Comparison of ENCODE assay signal across 10 cellular contexts in genomic region chr19:55635856-55636440, GRCh38. TPM values are rescaled to one million over a fixed set of nuclear protein-coding genes. Genes with fewer than 3 reads are reported as not detected.
DNase-seq lines count a peak whose midpoint lies in the region; ATAC-seq and TF ChIP-seq lines count a peak whose summit lies in the region.
"Had no signal": no experiment of that assay in that cellular context is flagged by ENCODE, and none has a peak within 500 bp of the region (broad histone marks: within the 10 kb centered on the region; RNA-seq: fewer than 3 reads in every experiment).

No MANE protein-coding gene starts in this region.

- peaks cover 28% of the 10 kb centered on the region for H3K36me3 Mint-ChIP-seq in CD8-positive, alpha-beta T cell

- TF ChIP-seq EP300 in ovary (IDR thresholded peaks at IDR 0.05): no peak

- TF ChIP-seq POLR2A in Peyer's patch (IDR thresholded peaks at IDR 0.05) (no peak), ovary (IDR thresholded peaks at IDR 0.05) (no peak)

- DNase-seq in CD8-positive, alpha-beta T cell: peak in 1 of 7 experiments; percentile 4
- DNase-seq in Peyer's patch (no peak), ovary (peak in 1 of 5 donors; percentile 42), pons (ENCODE audit: low spot score) (no peak), NCI-H1930 (lab: John Stamatoyannopoulos, UW) (no peak)
- DNase-seq: kidney glomerular epithelial cell; NK-92 treated with Interleukin-12 subunit alpha and Interleukin-12 subunit beta, amount 100 ng/mL, for 24 hours had no signal

- H3K9me3 Mint-ChIP-seq in CD8-positive, alpha-beta T cell: no peaks in the 10 kb centered on the region

- peaks cover 41% of the 10 kb centered on the region for H3K4me1 ChIP-seq in CD8-positive, alpha-beta T cell (ENCODE audit: insufficient read depth, low read length)
- peaks cover 6 to 44% (median 13%) of the 10 kb centered on the region in 4 donors for H3K4me1 ChIP-seq in Peyer's patch
- H3K4me1 ChIP-seq in esophagus (ENCODE audit: control insufficient read depth in 2 of 2, insufficient read depth in 2 of 2, low read length in 1 of 2): peaks cover 4 to 17% of the 10 kb centered on the region in 2 donors
- H3K4me1 ChIP-seq in ovary (ENCODE audit: insufficient read depth): peaks cover 13% of the 10 kb centered on the region

- H3K4me1 Mint-ChIP-seq in CD8-positive, alpha-beta T cell (ENCODE audit: low read depth): peaks cover 61% of the 10 kb centered on the region

- H3K4me3 ChIP-seq in CD8-positive, alpha-beta T cell (ENCODE audit: low read depth, low read length): peak overlapping the region; percentile 80
- H3K4me3 ChIP-seq in Peyer's patch (peak overlapping the region; percentile 64 to 98 (median 89)), esophagus (ENCODE audit: low read depth in 1 of 2, low read length in 2 of 2) (peak overlapping the region in 1 of 2 donors; percentile 90), ovary (peak overlapping the region; percentile 63)

- no peaks in the 10 kb centered on the region for H3K27me3 ChIP-seq in CD8-positive, alpha-beta T cell (ENCODE audit: insufficient read depth, low read length)
- H3K27me3 ChIP-seq in Peyer's patch (no peaks in the 10 kb centered on the region), esophagus (ENCODE audit: control insufficient read depth in 1 of 2, insufficient read depth in 2 of 2, low read length in 2 of 2) (no peaks in the 10 kb centered on the region), ovary (no peaks in the 10 kb centered on the region)

- H3K27ac Mint-ChIP-seq in CD8-positive, alpha-beta T cell: peak overlapping the region; percentile 99

- no peaks in the 10 kb centered on the region for H3K27me3 Mint-ChIP-seq in CD8-positive, alpha-beta T cell (ENCODE audit: low read depth)

- TF ChIP-seq CTCF in CD8-positive, alpha-beta T cell (IDR thresholded peaks at IDR 0.05): no peak
- no peak for TF ChIP-seq CTCF in Peyer's patch (IDR thresholded peaks at IDR 0.05)
- TF ChIP-seq CTCF in ovary (IDR thresholded peaks at IDR 0.05): no peak

- no peak for ATAC-seq in CD8-positive, alpha-beta T cell
- no peak for ATAC-seq in HG03139 (IDR thresholded peaks at IDR 0.05; ENCODE audit: unreplicated experiment)
- ATAC-seq in GM21381 (IDR thresholded peaks at IDR 0.05; ENCODE audit: unreplicated experiment): no peak

- intact Hi-C loops in CD8-positive, alpha-beta T cell (cut with DNase I, micrococcal nuclease): loop anchor here (1.0 to 10.0 kb wide), 7 partner anchors 7 to 381 kb away; partner anchors contain the start of genes FIZ1 (in 2 of the 2), ZNF579 (in 2 of the 2), EPN1 (in 1 of the 2) and PPP6R1 (in 1 of the 2)
- intact Hi-C loops in ovary (cut with DNase I): loop anchor here in 1 of 4 donors (10.0 kb wide), 1 partner anchor 521 kb away; the partner anchor contains the start of gene PPP1R12C

- H3K36me3 ChIP-seq in CD8-positive, alpha-beta T cell (ENCODE audit: insufficient read depth, low read length): no peaks in the 10 kb centered on the region
- H3K36me3 ChIP-seq in Peyer's patch (peaks cover 0 to 6% (median 0%) of the 10 kb centered on the region in 3 donors), esophagus (ENCODE audit: control insufficient read depth in 2 of 2, insufficient read depth in 2 of 2, low read length in 1 of 2) (no peaks in the 10 kb centered on the region), ovary (no peaks in the 10 kb centered on the region)

- POLR2A ChIA-PET in CD8-positive, alpha-beta T cell (lab: Charles Lee): interaction anchor here (0.8 to 1.7 kb wide), 7 partner anchors 9 to 132 kb away, joined by 3 to 9 read pairs (median 6); partner anchors contain the start of genes CCDC106, FIZ1, U2AF2 and ZNF524

- peak overlapping the region; percentile 99 for H3K27ac ChIP-seq in CD8-positive, alpha-beta T cell (ENCODE audit: low read depth, low read length)
- H3K27ac ChIP-seq in Peyer's patch: peak overlapping the region; percentile 91 to 99 (median 96)
- H3K27ac ChIP-seq in esophagus (ENCODE audit: low read depth in 2 of 2, low read length in 1 of 2): peak overlapping the region; percentile 97 to 99
- peak overlapping the region; percentile 91 to 98 for H3K27ac ChIP-seq in ovary

- 57 to 61% methylated on average over 7 of the region's 7 CpGs for WGBS in esophagus, 2 donors
- 46 to 64% (median 55%) methylated on average over 7 of the region's 7 CpGs for WGBS in ovary, 3 donors

- peak overlapping the region; percentile 95 for H3K4me3 Mint-ChIP-seq in CD8-positive, alpha-beta T cell

- no peaks in the 10 kb centered on the region for H3K9me3 ChIP-seq in CD8-positive, alpha-beta T cell (ENCODE audit: low read length)
- no peaks in the 10 kb centered on the region for H3K9me3 ChIP-seq in Peyer's patch
- H3K9me3 ChIP-seq in esophagus (ENCODE audit: control insufficient read depth in 2 of 2, insufficient read depth in 1 of 2, low read depth in 1 of 2, low read length in 1 of 2): no peaks in the 10 kb centered on the region
- H3K9me3 ChIP-seq in ovary: no peaks in the 10 kb centered on the region

- CTCF ChIA-PET in CD8-positive, alpha-beta T cell (lab: Charles Lee): interaction anchor here (1.1 to 5.9 kb wide), 10 partner anchors 9 to 168 kb away, joined by 3 to 31 read pairs (median 6); partner anchors contain the start of genes CCDC106, U2AF2 and ZNF579

RNA-seq across cellular contexts. Expression of gene ZNF580, which starts 4.9 kb away (rescaled TPM):
- total RNA-seq in CD8-positive, alpha-beta T cell: 10 to 100 TPM; 30.1 to 32.0 TPM
- total RNA-seq in Peyer's patch (10 to 100 TPM; 12.3 to 38.4 (median 25.2) TPM), ovary (10 to 100 TPM; 24.9 to 70.6 (median 65.3) TPM)
- polyA plus RNA-seq in esophagus (10 to 100 TPM; 12.8 to 14.2 TPM), ovary (10 to 100 TPM; 14.5 to 37.3 TPM)

RNA-seq across cellular contexts. Expression of gene ZNF581, which starts 7.5 kb away (rescaled TPM):
- total RNA-seq in CD8-positive, alpha-beta T cell: 10 to 100 TPM; 25.6 to 25.7 TPM
- total RNA-seq in Peyer's patch (10 to 100 TPM in 3 of 4 donors, 1 to 10 TPM in 1; 7.7 to 28.9 (median 14.1) TPM), ovary (10 to 100 TPM; 21.9 to 40.2 (median 34.0) TPM)
- polyA plus RNA-seq in esophagus (10 to 100 TPM; 10.3 to 16.6 TPM), ovary (10 to 100 TPM; 11.2 to 37.0 TPM)

RNA-seq across cellular contexts. Expression of gene ZNF784, which starts 11.6 kb away (rescaled TPM):
- total RNA-seq in CD8-positive, alpha-beta T cell: 10 to 100 TPM; 11.7 to 12.2 TPM
- total RNA-seq in Peyer's patch: 10 to 100 TPM in 3 of 4 donors, 1 to 10 TPM in 1; 6.0 to 18.3 (median 12.3) TPM
- polyA plus RNA-seq in esophagus: 1 to 10 TPM; 5.2 to 5.9 TPM
- total RNA-seq in ovary: 10 to 100 TPM in 4 of 7 donors, 1 to 10 TPM in 3; 6.5 to 16.9 (median 11.7) TPM
- 10 to 100 TPM in 1 of 2 donors, 1 to 10 TPM in 1; 6.0 to 12.3 TPM for polyA plus RNA-seq in ovary

RNA-seq across cellular contexts. Expression of gene CCDC106, which starts 12.1 kb away (rescaled TPM):
- 1 to 10 TPM; 1.3 to 2.6 TPM for total RNA-seq in CD8-positive, alpha-beta T cell
- 10 to 100 TPM in 3 of 4 donors, 1 to 10 TPM in 1; 8.1 to 17.4 (median 14.0) TPM for total RNA-seq in Peyer's patch
- 1 to 10 TPM; 5.6 to 9.1 TPM for polyA plus RNA-seq in esophagus
- total RNA-seq in ovary: 10 to 100 TPM; 10.6 to 20.2 (median 14.7) TPM
- 10 to 100 TPM in 1 of 2 donors, 1 to 10 TPM in 1; 3.1 to 13.5 TPM for polyA plus RNA-seq in ovary

RNA-seq across cellular contexts. Expression of gene U2AF2, which starts 18.9 kb away (rescaled TPM):
- total RNA-seq in CD8-positive, alpha-beta T cell: 100 to 1,000 TPM; 197 to 201 TPM
- total RNA-seq in Peyer's patch (100 to 1,000 TPM; 132 to 292 (median 159) TPM), ovary (100 to 1,000 TPM in 6 of 7 donors, 10 to 100 TPM in 1; 76.9 to 183 (median 158) TPM)
- polyA plus RNA-seq in esophagus (100 to 1,000 TPM; 110 to 120 TPM), ovary (100 to 1,000 TPM in 1 of 2 donors, 10 to 100 TPM in 1; 27.3 to 135 TPM)
